2 cellular contexts compared by ENCODE assay signal in the genomic region with DNA sequence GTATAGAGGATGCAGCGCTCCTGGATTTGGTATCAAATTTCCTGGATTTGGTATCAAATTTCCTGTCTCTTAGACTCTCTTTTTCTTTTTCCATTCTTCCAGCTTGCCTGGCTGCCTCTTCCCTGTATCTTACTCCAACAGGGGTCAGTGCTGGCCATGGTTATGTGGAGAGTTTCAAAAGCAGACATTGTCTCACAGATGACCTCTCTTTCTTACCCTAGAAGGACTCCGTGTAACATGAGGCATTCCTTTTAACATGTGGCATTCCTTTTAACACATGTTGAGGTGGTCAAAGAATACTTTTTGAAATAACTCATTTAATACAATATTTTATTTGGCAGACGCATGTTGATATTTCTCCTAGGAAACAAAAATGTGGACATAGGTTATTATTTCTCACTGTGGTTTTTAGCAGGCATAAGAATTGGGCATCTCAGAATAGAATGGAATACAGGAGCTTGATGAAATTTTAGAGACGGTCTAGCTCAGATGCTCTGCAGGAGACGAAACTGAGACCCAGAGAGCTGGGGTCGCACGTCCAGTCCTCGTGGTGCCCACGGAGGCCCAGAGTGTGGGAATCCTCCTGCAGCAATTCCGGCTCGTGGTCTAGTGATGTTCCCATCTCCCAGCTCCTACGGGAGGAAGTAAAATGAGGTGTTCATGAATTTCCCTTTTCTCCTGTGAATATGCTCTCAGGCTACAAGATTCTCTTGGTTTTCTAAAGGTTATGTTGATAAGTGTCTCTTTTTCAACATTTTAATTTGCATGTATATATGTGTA.
TF ChIP-seq lines count a peak whose summit lies in the region.

No MANE protein-coding gene starts in this region.

TF ChIP-seq in SK-N-SH, 30 proteins besides CTCF, POLR2A, EP300 and RAD21 (continued from another document):
- TF ChIP-seq SIN3A (IDR thresholded peaks at IDR 0.05; ENCODE audit: borderline replicate concordance, low read depth, low read length) = no peak
- TF ChIP-seq, protein P1, sequence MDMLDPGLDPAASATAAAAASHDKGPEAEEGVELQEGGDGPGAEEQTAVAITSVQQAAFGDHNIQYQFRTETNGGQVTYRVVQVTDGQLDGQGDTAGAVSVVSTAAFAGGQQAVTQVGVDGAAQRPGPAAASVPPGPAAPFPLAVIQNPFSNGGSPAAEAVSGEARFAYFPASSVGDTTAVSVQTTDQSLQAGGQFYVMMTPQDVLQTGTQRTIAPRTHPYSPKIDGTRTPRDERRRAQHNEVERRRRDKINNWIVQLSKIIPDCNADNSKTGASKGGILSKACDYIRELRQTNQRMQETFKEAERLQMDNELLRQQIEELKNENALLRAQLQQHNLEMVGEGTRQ (IDR thresholded peaks at IDR 0.05; ENCODE audit: borderline replicate concordance, low read depth, low read length) = no peak
- TF ChIP-seq GABPA (IDR thresholded peaks at IDR 0.05; ENCODE audit: low read depth) = no peak
- TF ChIP-seq SMC3 (IDR thresholded peaks at IDR 0.05; ENCODE audit: low read depth, low read length) = no peak
- no peak for TF ChIP-seq MXI1 (IDR thresholded peaks at IDR 0.05; ENCODE audit: low read depth, low read length)
TF ChIP-seq in SK-N-SH: peak in this region for 0.

TF ChIP-seq in SK-N-SH treated with all-trans-retinoic acid at 6 μM for 48 hours, 23 proteins besides CTCF, POLR2A, EP300 and RAD21 (continued from another document):
- no peak for TF ChIP-seq ZFP30 (CRISPR knock-in tag; IDR thresholded peaks at IDR 0.05)
- TF ChIP-seq, protein P2, sequence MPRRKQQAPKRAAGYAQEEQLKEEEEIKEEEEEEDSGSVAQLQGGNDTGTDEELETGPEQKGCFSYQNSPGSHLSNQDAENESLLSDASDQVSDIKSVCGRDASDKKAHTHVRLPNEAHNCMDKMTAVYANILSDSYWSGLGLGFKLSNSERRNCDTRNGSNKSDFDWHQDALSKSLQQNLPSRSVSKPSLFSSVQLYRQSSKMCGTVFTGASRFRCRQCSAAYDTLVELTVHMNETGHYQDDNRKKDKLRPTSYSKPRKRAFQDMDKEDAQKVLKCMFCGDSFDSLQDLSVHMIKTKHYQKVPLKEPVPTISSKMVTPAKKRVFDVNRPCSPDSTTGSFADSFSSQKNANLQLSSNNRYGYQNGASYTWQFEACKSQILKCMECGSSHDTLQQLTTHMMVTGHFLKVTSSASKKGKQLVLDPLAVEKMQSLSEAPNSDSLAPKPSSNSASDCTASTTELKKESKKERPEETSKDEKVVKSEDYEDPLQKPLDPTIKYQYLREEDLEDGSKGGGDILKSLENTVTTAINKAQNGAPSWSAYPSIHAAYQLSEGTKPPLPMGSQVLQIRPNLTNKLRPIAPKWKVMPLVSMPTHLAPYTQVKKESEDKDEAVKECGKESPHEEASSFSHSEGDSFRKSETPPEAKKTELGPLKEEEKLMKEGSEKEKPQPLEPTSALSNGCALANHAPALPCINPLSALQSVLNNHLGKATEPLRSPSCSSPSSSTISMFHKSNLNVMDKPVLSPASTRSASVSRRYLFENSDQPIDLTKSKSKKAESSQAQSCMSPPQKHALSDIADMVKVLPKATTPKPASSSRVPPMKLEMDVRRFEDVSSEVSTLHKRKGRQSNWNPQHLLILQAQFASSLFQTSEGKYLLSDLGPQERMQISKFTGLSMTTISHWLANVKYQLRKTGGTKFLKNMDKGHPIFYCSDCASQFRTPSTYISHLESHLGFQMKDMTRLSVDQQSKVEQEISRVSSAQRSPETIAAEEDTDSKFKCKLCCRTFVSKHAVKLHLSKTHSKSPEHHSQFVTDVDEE (CRISPR knock-in tag; IDR thresholded peaks at IDR 0.05) = no peak
- TF ChIP-seq CSDC2 (CRISPR knock-in tag; IDR thresholded peaks at IDR 0.05) = no peak
- TF ChIP-seq GLIS3 (CRISPR knock-in tag; IDR thresholded peaks at IDR 0.05) = no peak
- TF ChIP-seq POU6F1 (CRISPR knock-in tag; IDR thresholded peaks at IDR 0.05; ENCODE audit: borderline replicate concordance, low read depth) = no peak
- no peak for TF ChIP-seq PPARA (CRISPR knock-in tag; IDR thresholded peaks at IDR 0.05; ENCODE audit: borderline replicate concordance)
- TF ChIP-seq ZFP3 (CRISPR knock-in tag; IDR thresholded peaks at IDR 0.05) = no peak
- TF ChIP-seq ZNF8 (CRISPR knock-in tag; IDR thresholded peaks at IDR 0.05) = no peak
- TF ChIP-seq ZNF70 (CRISPR knock-in tag; IDR thresholded peaks at IDR 0.05) = no peak
- TF ChIP-seq CREB5 (CRISPR knock-in tag; IDR thresholded peaks at IDR 0.05; ENCODE audit: low read depth) = no peak
- TF ChIP-seq PATZ1 (CRISPR knock-in tag; IDR thresholded peaks at IDR 0.05; ENCODE audit: borderline replicate concordance) = no peak
TF ChIP-seq in SK-N-SH treated with all-trans-retinoic acid at 6 μM for 48 hours: peak in this region for 0.
